9 cellular contexts compared by ENCODE assay signal in the genomic region with DNA sequence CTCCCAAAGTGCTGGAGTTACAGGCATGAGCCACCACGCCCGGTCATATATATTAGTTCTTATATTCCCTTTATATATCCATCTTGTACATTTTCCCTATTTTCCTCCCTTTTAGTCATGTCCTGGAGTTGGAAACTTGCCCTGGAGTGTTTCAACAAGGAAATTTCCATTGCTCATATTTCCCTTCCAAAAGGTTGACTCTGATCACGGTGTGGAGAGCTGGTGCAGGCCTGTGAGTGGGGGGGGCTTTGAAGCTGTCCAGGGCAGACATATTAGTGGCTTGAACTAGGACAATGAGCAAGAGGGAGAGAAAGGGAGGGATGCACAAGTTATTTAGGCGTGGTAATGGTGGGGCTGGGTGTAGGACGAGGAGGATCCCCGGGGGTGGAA. TPM values are rescaled to one million over a fixed set of nuclear protein-coding genes. Genes with fewer than 3 reads are reported as not detected.
DNase-seq lines count a peak whose midpoint lies in the region; ATAC-seq, FAIRE-seq and TF ChIP-seq lines count a peak whose summit lies in the region.
"Had no signal": no experiment of that assay in that cellular context is flagged by ENCODE, and none has a peak within 500 bp of the region (broad histone marks: within the 10 kb centered on the region; RNA-seq: fewer than 3 reads in every experiment).

No MANE protein-coding gene starts in this region.

- TF ChIP-seq EP300 in suprapubic skin (IDR thresholded peaks at IDR 0.05), result no peak

- H2AFZ ChIP-seq in astrocyte (ENCODE audit: low read depth, low read length), result peak overlapping the region; percentile 95

- no peak for ATAC-seq in HG03139 (IDR thresholded peaks at IDR 0.05; ENCODE audit: unreplicated experiment)

- H4K20me1 ChIP-seq in astrocyte (ENCODE audit: insufficient read depth, low read length), result no peaks in the 10 kb centered on the region

- peak; percentile 29 for DNase-seq in MG63
- no peak for DNase-seq in astrocyte (ENCODE audit: low read depth)
- no peak for DNase-seq in immature natural killer cell
- no peak for DNase-seq in suprapubic skin (ENCODE audit: low spot score in 2 of 2)
- DNase-seq in NCI-H69 (lab: John Stamatoyannopoulos, UW), result no peak
- no peak for DNase-seq in HT-29 (ENCODE audit: low spot score)

- peaks cover 10% of the 10 kb centered on the region for H3K4me1 ChIP-seq in astrocyte (ENCODE audit: insufficient read depth, low read length)
- peaks cover 21% of the 10 kb centered on the region for H3K4me1 ChIP-seq in suprapubic skin

- H3K27me3 Mint-ChIP-seq in astrocyte (ENCODE audit: low read depth, unreplicated experiment), result peaks cover 13% of the 10 kb centered on the region
- H3K27me3 Mint-ChIP-seq in immature natural killer cell (ENCODE audit: low read depth in 3 of 3), result peaks cover 0 to 7% (median 2%) of the 10 kb centered on the region in 3 donors

- H3K36me3 Mint-ChIP-seq in astrocyte (ENCODE audit: low read depth, unreplicated experiment) (no peaks in the 10 kb centered on the region), immature natural killer cell (peaks cover 0 to 3% (median 0%) of the 10 kb centered on the region in 3 donors)

- 61% methylated on average over 6 of the region's 6 CpGs for WGBS in suprapubic skin

- peak overlapping the region; percentile 82 for H3K27ac Mint-ChIP-seq in astrocyte (ENCODE audit: unreplicated experiment)
- peak overlapping the region in 1 of 6 donors; percentile 40 for H3K27ac Mint-ChIP-seq in immature natural killer cell

- no peaks in the 10 kb centered on the region for H3K27me3 ChIP-seq in MG63
- H3K27me3 ChIP-seq in astrocyte (ENCODE audit: insufficient read depth, low read length), result no peaks in the 10 kb centered on the region
- H3K27me3 ChIP-seq in suprapubic skin, result no peaks in the 10 kb centered on the region
- H3K27me3 ChIP-seq: cardiac muscle cell had no signal

- H3K4me2 ChIP-seq in astrocyte (ENCODE audit: low read length), result peak overlapping the region; percentile 78

- H3K9me3 ChIP-seq in MG63 (no peaks in the 10 kb centered on the region; the same call in 1 of the 2 replicates), astrocyte (ENCODE audit: insufficient read depth, low read depth, low read length) (no peaks in the 10 kb centered on the region), suprapubic skin (no peaks in the 10 kb centered on the region)

- FAIRE-seq in astrocyte (lab: Jason Lieb, UNC), result no peak

- H3K4me1 Mint-ChIP-seq in astrocyte (ENCODE audit: low read depth, unreplicated experiment), result peaks cover 8% of the 10 kb centered on the region
- peaks cover 14 to 16% of the 10 kb centered on the region in 2 donors for H3K4me1 Mint-ChIP-seq in immature natural killer cell

- H3K9me3 Mint-ChIP-seq in astrocyte (ENCODE audit: unreplicated experiment), result no peaks in the 10 kb centered on the region
- peaks cover 0 to 1% (median 0%) of the 10 kb centered on the region in 6 donors for H3K9me3 Mint-ChIP-seq in immature natural killer cell

- H3K4me3 ChIP-seq in MG63 (no peak overlapping the region), astrocyte (ENCODE audit: insufficient read depth, low read depth, low read length) (no peak overlapping the region), suprapubic skin (no peak overlapping the region)
- H3K4me3 ChIP-seq: cardiac muscle cell, SK-N-MC had no signal

- no peaks in the 10 kb centered on the region for H3K79me2 ChIP-seq in astrocyte (ENCODE audit: insufficient read depth, low read length)

- H3K4me3 Mint-ChIP-seq in astrocyte (ENCODE audit: unreplicated experiment) (no peak overlapping the region), immature natural killer cell (peak overlapping the region in 3 of 5 donors; percentile 31 to 59 (median 35))

- H3K27ac ChIP-seq in astrocyte (ENCODE audit: low read depth, low read length), result no peak overlapping the region
- H3K27ac ChIP-seq in suprapubic skin, result peak overlapping the region; percentile 31
- H3K27ac ChIP-seq: cardiac muscle cell, SK-N-MC had no signal

- no peak for TF ChIP-seq POLR2A in suprapubic skin (IDR thresholded peaks at IDR 0.05)

- TF ChIP-seq CTCF in astrocyte (IDR thresholded peaks at IDR 0.05; ENCODE audit: insufficient read depth, low read depth, low read length), result no peak
- TF ChIP-seq CTCF in suprapubic skin (IDR thresholded peaks at IDR 0.05), result no peak

- peak overlapping the region; percentile 52 for H3K9ac ChIP-seq in astrocyte (ENCODE audit: low read length)

- no peaks in the 10 kb centered on the region for H3K36me3 ChIP-seq in MG63
- no peaks in the 10 kb centered on the region for H3K36me3 ChIP-seq in astrocyte (ENCODE audit: insufficient read depth, low read length)
- H3K36me3 ChIP-seq in suprapubic skin, result no peaks in the 10 kb centered on the region
- H3K36me3 ChIP-seq: cardiac muscle cell had no signal

RNA-seq across cellular contexts. Expression of gene TMEM61, which starts 30.5 kb away (rescaled TPM):
- total RNA-seq in MG63 (2014; rRNA removed; shearing (Covaris generic); ENCODE audit: low replicate concordance), result not detected in 2 replicates
- not detected in 2 replicates for total RNA-seq in astrocyte
- polyA plus RNA-seq in immature natural killer cell, result not detected
- 1 to 10 TPM; 1.7 to 6.3 (median 4.1) TPM for total RNA-seq in suprapubic skin
- total RNA-seq in HT-29 (2014; rRNA removed; shearing (Covaris generic)), result 3.0 and 4.8 TPM in 2 replicates
- total RNA-seq: cardiac muscle cell had no signal
- polyA plus RNA-seq: cardiac muscle cell had no signal

RNA-seq across cellular contexts. Expression of gene BSND, which starts 48.8 kb away (rescaled TPM):
- not detected in 2 replicates for total RNA-seq in MG63 (2014; rRNA removed; shearing (Covaris generic); ENCODE audit: low replicate concordance)
- not detected in 2 replicates for total RNA-seq in astrocyte
- not detected for polyA plus RNA-seq in immature natural killer cell
- not detected for total RNA-seq in suprapubic skin
- 0.10 TPM in 1 of 2 replicates, not detected in the other for total RNA-seq in HT-29 (2014; rRNA removed; shearing (Covaris generic))
- total RNA-seq: cardiac muscle cell had no signal
- polyA plus RNA-seq: cardiac muscle cell had no signal
